8 cellular contexts compared by ENCODE assay signal in genomic region chr6:73579389-73579788, GRCh38. TPM values are rescaled to one million over a fixed set of nuclear protein-coding genes. Genes with fewer than 3 reads are reported as not detected.
DNase-seq lines count a peak whose midpoint lies in the region; ATAC-seq and TF ChIP-seq lines count a peak whose summit lies in the region.

No MANE protein-coding gene starts in this region.

- no peaks in the 10 kb centered on the region for H3K9me2 ChIP-seq in Karpas-422 (replicated peaks; ENCODE audit: insufficient read depth, low read length)

- no peak for TF ChIP-seq CTCF in AG04450 (IDR thresholded peaks at IDR 0.05; ENCODE audit: low read depth, low read length)

- peak overlapping the region; percentile 96 for H3K9ac ChIP-seq in HUES64 (ENCODE audit: low read depth, low read length)
- H3K9ac ChIP-seq in muscle layer of colon (ENCODE audit: low read length), result no peak overlapping the region
- no peak overlapping the region for H3K9ac ChIP-seq in Karpas-422 (ENCODE audit: low read length)

- H3K4me3 ChIP-seq in AG04450 (ENCODE audit: low read depth, low read length) (no peak overlapping the region), HUES64 (ENCODE audit: low read length) (no peak overlapping the region), muscle layer of colon (ENCODE audit: low read depth in 1 of 2, low read length in 2 of 2) (peak overlapping the region; percentile 4 to 47), Karpas-422 (ENCODE audit: low read length) (no peak overlapping the region)

- no peaks in the 10 kb centered on the region for H4K20me1 ChIP-seq in Karpas-422 (ENCODE audit: insufficient read depth, low read depth, low read length)

- H3K27me3 ChIP-seq in AG04450 (ENCODE audit: control insufficient read depth, insufficient read depth, low read length), result no peaks in the 10 kb centered on the region
- no peaks in the 10 kb centered on the region for H3K27me3 ChIP-seq in HUES64 (ENCODE audit: insufficient read depth, low read length)
- no peaks in the 10 kb centered on the region for H3K27me3 ChIP-seq in muscle layer of colon (ENCODE audit: control insufficient read depth in 1 of 2, insufficient read depth in 2 of 2, low read length in 2 of 2)
- H3K27me3 ChIP-seq in Karpas-422 (ENCODE audit: low read length), result no peaks in the 10 kb centered on the region

- H3K4me1 ChIP-seq in HUES64 (ENCODE audit: insufficient read depth, low read length) (peaks cover 34% of the 10 kb centered on the region), muscle layer of colon (ENCODE audit: insufficient read depth, low read length) (peaks cover 26% of the 10 kb centered on the region), Karpas-422 (ENCODE audit: low read length) (no peaks in the 10 kb centered on the region)

- H3K4me2 ChIP-seq in Karpas-422 (ENCODE audit: low read depth, low read length, poor library complexity, severe bottlenecking), result no peak overlapping the region

- CTCF ChIA-PET in AG04450 (lab: Charles Lee), result interaction anchor here (0.8 to 1.1 kb wide), 5 partner anchors 14 to 55 kb away, joined by 3 to 5 read pairs (median 3); no protein-coding TSS in a partner anchor

- no peak for ATAC-seq in GM19328 (IDR thresholded peaks at IDR 0.05; ENCODE audit: unreplicated experiment)

- POLR2A ChIA-PET in AG04450 (lab: Yijun Ruan, JAX), result interaction anchor here (0.5 to 3.0 kb wide), 12 partner anchors 11 to 118 kb away, joined by 4 to 142 read pairs (median 9); partner anchors contain the start of genes EEF1A1 and MTO1

- H3K9me3 ChIP-seq in AG04450 (ENCODE audit: control insufficient read depth, insufficient read depth, low read length) (peaks cover 2% of the 10 kb centered on the region; the same call in 1 of the 2 replicates), HUES64 (ENCODE audit: insufficient read depth, low read depth, low read length) (peaks cover 5% of the 10 kb centered on the region; the same call in 1 of the 2 replicates), muscle layer of colon (ENCODE audit: low read length) (no peaks in the 10 kb centered on the region), Karpas-422 (ENCODE audit: low read length) (no peaks in the 10 kb centered on the region)

- 64% methylated on average over 3 of the region's 4 CpGs for WGBS in HUES64

- DNase-seq in AG04450 (ENCODE audit: low read depth, low spot score) (no peak), Karpas-422 (no peak), OCI-M2 (lab: John Stamatoyannopoulos, UW; ENCODE audit: unreplicated experiment) (no peak), OCI-M1 (lab: John Stamatoyannopoulos, UW) (no peak)

- peak overlapping the region; percentile 100 for H3K27ac ChIP-seq in AG04450 (ENCODE audit: low read depth, low read length)
- H3K27ac ChIP-seq in HUES64 (ENCODE audit: low read depth, low read length), result peak overlapping the region; percentile 100
- peak overlapping the region; percentile 96 for H3K27ac ChIP-seq in cingulate gyrus (ENCODE audit: low read depth, low read length)
- peak overlapping the region; percentile 93 for H3K27ac ChIP-seq in muscle layer of colon (ENCODE audit: low read depth, low read length)
- H3K27ac ChIP-seq in Karpas-422 (ENCODE audit: low read length), result no peak overlapping the region

- H3K36me3 ChIP-seq in HUES64 (ENCODE audit: insufficient read depth, low read length), result no peaks in the 10 kb centered on the region
- H3K36me3 ChIP-seq in muscle layer of colon (ENCODE audit: insufficient read depth, low read length), result no peaks in the 10 kb centered on the region
- no peaks in the 10 kb centered on the region for H3K36me3 ChIP-seq in Karpas-422 (ENCODE audit: insufficient read depth, low read length)

- H3K79me2 ChIP-seq in Karpas-422 (ENCODE audit: low read length), result no peaks in the 10 kb centered on the region

- H2AFZ ChIP-seq in Karpas-422 (ENCODE audit: low read length), result no peak overlapping the region

RNA-seq across cellular contexts. Expression of gene EEF1A1, which starts 58.6 kb away (rescaled TPM):
- polyA plus RNA-seq in AG04450 (2011; rRNA removed), result 24,076 and 25,115 TPM in 2 replicates
- polyA minus RNA-seq in AG04450 (2011; rRNA and poly(A)+ RNA removed), result 13,404 and 14,510 TPM in 2 replicates
- polyA plus RNA-seq in HUES64 (2013, experiment 1 of 2), result 7,340 TPM
- polyA plus RNA-seq in HUES64 (2013, experiment 2 of 2), result 8,038 TPM
- total RNA-seq in Karpas-422 (2014; rRNA removed; shearing (Covaris generic); ENCODE audit: low replicate concordance), result 10,549 and 10,623 TPM in 2 replicates

Comparison
In these comparisons a context has a peak if more than half of its experiments do, and no peak if none do; other contexts are left out.
1. H3K4me3 ChIP-seq: peak in muscle layer of colon (2 of 2); none in AG04450 (single experiment), HUES64 (single experiment) and Karpas-422 (single experiment).